1 cellular context compared by ENCODE assay signal in genomic region chr2:101816598-101816997, GRCh38.
TF ChIP-seq lines count a peak whose summit lies in the region.

No MANE protein-coding gene starts in this region.

TF ChIP-seq in HepG2, 621 proteins besides CTCF, POLR2A, EP300 and RAD21 (continued from another document):
- no peak for TF ChIP-seq ZUFSP (CRISPR knock-in tag; IDR thresholded peaks at IDR 0.05; ENCODE audit: borderline replicate concordance)
- TF ChIP-seq ARID4A (CRISPR knock-in tag; IDR thresholded peaks at IDR 0.05; ENCODE audit: borderline replicate concordance) = 0 out of 2 replicates have a peak, but pooled peaks have one; percentile 20
- TF ChIP-seq ZNF777 (CRISPR knock-in tag; IDR thresholded peaks at IDR 0.05) = no peak
- no peak for TF ChIP-seq TFE3 (CRISPR knock-in tag; IDR thresholded peaks at IDR 0.05)
- TF ChIP-seq RBM22 (optimal IDR thresholded peaks at IDR 0.05; ENCODE audit: low read length) = peak; percentile 53
- no peak for TF ChIP-seq HMGXB4 (CRISPR knock-in tag; IDR thresholded peaks at IDR 0.05; ENCODE audit: borderline replicate concordance in 1 of 2, low read depth in 1 of 2)
- TF ChIP-seq SSRP1 (CRISPR knock-in tag; IDR thresholded peaks at IDR 0.05) = no peak
- 0 out of 2 replicates have a peak, but pooled peaks have one; percentile 29 for TF ChIP-seq SP4 (CRISPR knock-in tag; IDR thresholded peaks at IDR 0.05)
- no peak for TF ChIP-seq NCOA1 (CRISPR knock-in tag; IDR thresholded peaks at IDR 0.05)
- TF ChIP-seq MXI1 (IDR thresholded peaks at IDR 0.05; ENCODE audit: borderline replicate concordance, low read depth, low read length) = no peak
- TF ChIP-seq HNRNPUL1 (IDR thresholded peaks at IDR 0.05; ENCODE audit: low read depth, low read length) = no peak
- no peak for TF ChIP-seq AGO1 (IDR thresholded peaks at IDR 0.05; ENCODE audit: low read depth, low read length, poor library complexity, severe bottlenecking)
- no peak for TF ChIP-seq AGO2 (optimal IDR thresholded peaks at IDR 0.05; ENCODE audit: low read depth, low read length)
- TF ChIP-seq MAZ (IDR thresholded peaks at IDR 0.05; ENCODE audit: borderline replicate concordance, low read depth, low read length) = no peak
- TF ChIP-seq MAZ (CRISPR knock-in tag; IDR thresholded peaks at IDR 0.05; ENCODE audit: low read depth) = 0 out of 2 replicates have a peak, but pooled peaks have one; percentile 18
